Comparison of ENCODE assay signal across 17 cellular contexts in genomic region chr21:44694776-44695175, GRCh38. TPM values are rescaled to one million over a fixed set of nuclear protein-coding genes. Genes with fewer than 3 reads are reported as not detected.
"Had no signal": no experiment of that assay in that cellular context is flagged by ENCODE, and none has a peak within 500 bp of the region (broad histone marks: within the 10 kb centered on the region; RNA-seq: fewer than 3 reads in every experiment).

No MANE protein-coding gene starts in this region.

- H3K9me3 ChIP-seq: neutrophil had no signal

- H3K36me3 ChIP-seq: cardiac muscle cell, left lung, neutrophil, tibial nerve had no signal

- H3K4me1 ChIP-seq: left lung, tibial nerve had no signal

- H3K4me3 Mint-ChIP-seq: activated CD8-positive, alpha-beta memory T cell treated with anti-CD3 and anti-CD28 coated beads, Interleukin-2, amount 10 ng/mL, durations not matched to agents 7 days and 5 days; activated T-cell treated with anti-CD3 and anti-CD28 coated beads, Interleukin-2, amount 50 U/mL, for 24 hours; stimulated activated naive B cell treated with anti-CD40 and anti-IgM and Interleukin-4, amounts not matched to agents 10 μg/mL and 1 μg/mL and 100 μg/mL, for 72 hours had no signal

- DNase-seq: activated CD8-positive, alpha-beta memory T cell treated with anti-CD3 and anti-CD28 coated beads, Interleukin-2, amount 10 ng/mL, durations not matched to agents 7 days and 5 days; activated gamma-delta T cell; activated T-cell treated with anti-CD3 and anti-CD28 coated beads, Interleukin-2, amount 50 U/mL, for 24 hours; hippocampal formation; left lung; mucosa of descending colon; stimulated activated CD4-positive, alpha-beta T cell treated with anti-CD3 and anti-CD28 coated beads, Interleukin-2, amount 100 ng/mL, for 48 hours; stimulated activated naive B cell treated with anti-CD40 and anti-IgM and Interleukin-4, amounts not matched to agents 10 μg/mL and 1 μg/mL and 100 μg/mL, for 72 hours; SW 1271 had no signal

- H3K36me3 Mint-ChIP-seq: stimulated activated naive B cell treated with anti-CD40 and anti-IgM and Interleukin-4, amounts not matched to agents 10 μg/mL and 1 μg/mL and 100 μg/mL, for 72 hours had no signal

- H3K4me1 Mint-ChIP-seq: stimulated activated naive B cell treated with anti-CD40 and anti-IgM and Interleukin-4, amounts not matched to agents 10 μg/mL and 1 μg/mL and 100 μg/mL, for 72 hours had no signal

- H3K27ac Mint-ChIP-seq: activated CD8-positive, alpha-beta memory T cell treated with anti-CD3 and anti-CD28 coated beads, Interleukin-2, amount 10 ng/mL, durations not matched to agents 7 days and 5 days; activated naive CD4-positive, alpha-beta T cell treated with anti-CD3 and anti-CD28 coated beads, Interleukin-2, amount 50 U/mL, for 72 hours; activated T-cell treated with anti-CD3 and anti-CD28 coated beads, Interleukin-2, amount 50 U/mL, for 24 hours; stimulated activated naive B cell treated with anti-CD40 and anti-IgM and Interleukin-4, amounts not matched to agents 10 μg/mL and 1 μg/mL and 100 μg/mL, for 72 hours had no signal

- H3K27ac ChIP-seq: cardiac muscle cell, left lung, neutrophil, tibial nerve had no signal

- ATAC-seq: activated CD8-positive, alpha-beta memory T cell treated with anti-CD3 and anti-CD28 coated beads, Interleukin-2, amount 10 ng/mL, durations not matched to agents 7 days and 5 days; activated naive CD4-positive, alpha-beta T cell treated with anti-CD3 and anti-CD28 coated beads, Interleukin-2, amount 50 U/mL, for 72 hours; esophagus mucosa; left lung; mucosa of descending colon; naive thymus-derived CD4-positive, alpha-beta T cell; stimulated activated naive B cell treated with anti-CD40 and anti-IgM and Interleukin-4, amounts not matched to agents 10 μg/mL and 1 μg/mL and 100 μg/mL, for 72 hours had no signal

- H3K4me3 ChIP-seq: cardiac muscle cell, left lung, mucosa of descending colon, tibial nerve had no signal

- H3K27me3 ChIP-seq: cardiac muscle cell had no signal

RNA-seq across cellular contexts. Expression of gene KRTAP10-12, which starts 2.2 kb away (rescaled TPM):
- total RNA-seq: activated CD8-positive, alpha-beta memory T cell treated with anti-CD3 and anti-CD28 coated beads, Interleukin-2, amount 10 ng/mL, durations not matched to agents 7 days and 5 days; activated naive CD4-positive, alpha-beta T cell treated with anti-CD3 and anti-CD28 coated beads, Interleukin-2, amount 50 U/mL, for 72 hours; cardiac muscle cell; esophagus mucosa; left lung; mucosa of descending colon; naive thymus-derived CD4-positive, alpha-beta T cell; renal cortical epithelial cell; subcutaneous adipose tissue; tibial nerve had no signal

RNA-seq across cellular contexts. Expression of gene KRTAP12-1, which starts 12.8 kb away (rescaled TPM):
- total RNA-seq: activated CD8-positive, alpha-beta memory T cell treated with anti-CD3 and anti-CD28 coated beads, Interleukin-2, amount 10 ng/mL, durations not matched to agents 7 days and 5 days; activated naive CD4-positive, alpha-beta T cell treated with anti-CD3 and anti-CD28 coated beads, Interleukin-2, amount 50 U/mL, for 72 hours; cardiac muscle cell; esophagus mucosa; left lung; mucosa of descending colon; naive thymus-derived CD4-positive, alpha-beta T cell; renal cortical epithelial cell; subcutaneous adipose tissue; tibial nerve had no signal

RNA-seq across cellular contexts. Expression of gene TSPEAR, which starts 16.6 kb away (rescaled TPM):
- total RNA-seq: activated CD8-positive, alpha-beta memory T cell treated with anti-CD3 and anti-CD28 coated beads, Interleukin-2, amount 10 ng/mL, durations not matched to agents 7 days and 5 days; activated naive CD4-positive, alpha-beta T cell treated with anti-CD3 and anti-CD28 coated beads, Interleukin-2, amount 50 U/mL, for 72 hours; naive thymus-derived CD4-positive, alpha-beta T cell; renal cortical epithelial cell; subcutaneous adipose tissue; tibial nerve had no signal

RNA-seq across cellular contexts. Expression of gene KRTAP12-2, which starts 28.0 kb away (rescaled TPM):
- total RNA-seq: activated CD8-positive, alpha-beta memory T cell treated with anti-CD3 and anti-CD28 coated beads, Interleukin-2, amount 10 ng/mL, durations not matched to agents 7 days and 5 days; activated naive CD4-positive, alpha-beta T cell treated with anti-CD3 and anti-CD28 coated beads, Interleukin-2, amount 50 U/mL, for 72 hours; cardiac muscle cell; esophagus mucosa; left lung; mucosa of descending colon; naive thymus-derived CD4-positive, alpha-beta T cell; renal cortical epithelial cell; subcutaneous adipose tissue; tibial nerve had no signal

RNA-seq across cellular contexts. Expression of gene KRTAP12-3, which starts 37.0 kb away (rescaled TPM):
- total RNA-seq: activated CD8-positive, alpha-beta memory T cell treated with anti-CD3 and anti-CD28 coated beads, Interleukin-2, amount 10 ng/mL, durations not matched to agents 7 days and 5 days; activated naive CD4-positive, alpha-beta T cell treated with anti-CD3 and anti-CD28 coated beads, Interleukin-2, amount 50 U/mL, for 72 hours; cardiac muscle cell; esophagus mucosa; left lung; mucosa of descending colon; renal cortical epithelial cell; subcutaneous adipose tissue; tibial nerve had no signal
